ENCODE assay signal across 25 cellular contexts in genomic region chr1:240466509-240466908, GRCh38.
"Had no signal": no experiment of that assay in that cellular context is flagged by ENCODE, and none has a peak within 500 bp of the region (broad histone marks: within the 10 kb centered on the region; RNA-seq: fewer than 3 reads in every experiment).

No MANE protein-coding gene starts in this region.

- H3K9me3 Mint-ChIP-seq: activated B cell treated with CpG ODN at 0.5 μM for 24 hours; activated CD4-positive, alpha-beta memory T cell treated with anti-CD3 and anti-CD28 coated beads for 36 hours; activated CD4-positive, alpha-beta T cell treated with anti-CD3 and anti-CD28 coated beads, Interleukin-2, amount 10 ng/mL, durations not matched to agents 7 days and 5 days; activated naive CD4-positive, alpha-beta T cell treated with anti-CD3 and anti-CD28 coated beads for 36 hours; activated T-helper 17 cell treated with anti-CD3 and anti-CD28 coated beads, Interleukin-2, amount 50 U/mL, for 72 hours; brain had no signal

- H3K27me3 Mint-ChIP-seq: activated B cell treated with CpG ODN at 0.5 μM for 24 hours; activated CD4-positive, alpha-beta memory T cell treated with anti-CD3 and anti-CD28 coated beads for 36 hours; activated CD4-positive, alpha-beta T cell treated with anti-CD3 and anti-CD28 coated beads, Interleukin-2, amount 10 ng/mL, durations not matched to agents 7 days and 5 days; activated naive CD8-positive, alpha-beta T cell; activated T-helper 17 cell treated with anti-CD3 and anti-CD28 coated beads, Interleukin-2, amount 50 U/mL, for 72 hours; brain; central memory CD8-positive, alpha-beta T cell; T-cell had no signal

- H3K27ac ChIP-seq: PC-9 had no signal

- H2AFZ ChIP-seq: PC-9 had no signal

- H3K4me2 ChIP-seq: PC-9 had no signal

- H3K4me3 Mint-ChIP-seq: activated B cell treated with CpG ODN at 0.5 μM for 24 hours; activated CD4-positive, alpha-beta memory T cell treated with anti-CD3 and anti-CD28 coated beads for 36 hours; activated CD4-positive, alpha-beta T cell treated with anti-CD3 and anti-CD28 coated beads, Interleukin-2, amount 10 ng/mL, durations not matched to agents 7 days and 5 days; activated naive CD4-positive, alpha-beta T cell treated with anti-CD3 and anti-CD28 coated beads for 36 hours; activated naive CD8-positive, alpha-beta T cell; brain; central memory CD8-positive, alpha-beta T cell; T-cell had no signal

- H3K27ac Mint-ChIP-seq: activated B cell treated with CpG ODN at 0.5 μM for 24 hours; activated CD4-positive, alpha-beta memory T cell treated with anti-CD3 and anti-CD28 coated beads for 36 hours; activated CD4-positive, alpha-beta T cell treated with anti-CD3 and anti-CD28 coated beads, Interleukin-2, amount 10 ng/mL, durations not matched to agents 7 days and 5 days; activated naive CD4-positive, alpha-beta T cell treated with anti-CD3 and anti-CD28 coated beads for 36 hours; activated naive CD8-positive, alpha-beta T cell; activated T-helper 17 cell treated with anti-CD3 and anti-CD28 coated beads, Interleukin-2, amount 50 U/mL, for 72 hours; T-cell had no signal

- H3K4me1 Mint-ChIP-seq: activated B cell treated with CpG ODN at 0.5 μM for 24 hours; central memory CD8-positive, alpha-beta T cell had no signal

- H3K36me3 Mint-ChIP-seq: activated CD4-positive, alpha-beta memory T cell treated with anti-CD3 and anti-CD28 coated beads for 36 hours; activated naive CD8-positive, alpha-beta T cell; brain; T-cell had no signal

- DNase-seq: activated B cell treated with CpG ODN at 0.5 μM for 24 hours; activated CD4-positive, alpha-beta memory T cell treated with anti-CD3 and anti-CD28 coated beads for 36 hours; activated CD4-positive, alpha-beta T cell treated with anti-CD3 and anti-CD28 coated beads for 1 hour; activated CD4-positive, alpha-beta T cell treated with anti-CD3 and anti-CD28 coated beads, Interleukin-2, amount 10 ng/mL, durations not matched to agents 7 days and 5 days; activated CD8-positive, alpha-beta memory T cell treated with anti-CD3 and anti-CD28 coated beads for 24 hours; activated gamma-delta T cell; activated naive CD4-positive, alpha-beta T cell treated with anti-CD3 and anti-CD28 coated beads for 36 hours; activated T-cell treated with anti-CD3 and anti-CD28 coated beads for 4 hours; activated T-cell treated with anti-CD3 and anti-CD28 coated beads, Interleukin-2, amount 50 U/mL, for 48 hours; amygdala; NCI-H1048; NCI-H146; NCI-H187 treated with DMSO at 0.1 percent for 48 hours; NCI-H2081 treated with DMSO at 0.1 percent for 48 hours; NCI-H446; NCI-H524; PC-9; SHP77 treated with DMSO at 0.1 percent for 48 hours; T-cell; T-helper 2 cell; T1000 had no signal

- H3K4me3 ChIP-seq: PC-9 had no signal

- ATAC-seq: activated T-helper 17 cell treated with anti-CD3 and anti-CD28 coated beads, Interleukin-2, amount 50 U/mL, for 72 hours; T-cell had no signal
